ENCODE assay signal across 8 cellular contexts in the genomic region with DNA sequence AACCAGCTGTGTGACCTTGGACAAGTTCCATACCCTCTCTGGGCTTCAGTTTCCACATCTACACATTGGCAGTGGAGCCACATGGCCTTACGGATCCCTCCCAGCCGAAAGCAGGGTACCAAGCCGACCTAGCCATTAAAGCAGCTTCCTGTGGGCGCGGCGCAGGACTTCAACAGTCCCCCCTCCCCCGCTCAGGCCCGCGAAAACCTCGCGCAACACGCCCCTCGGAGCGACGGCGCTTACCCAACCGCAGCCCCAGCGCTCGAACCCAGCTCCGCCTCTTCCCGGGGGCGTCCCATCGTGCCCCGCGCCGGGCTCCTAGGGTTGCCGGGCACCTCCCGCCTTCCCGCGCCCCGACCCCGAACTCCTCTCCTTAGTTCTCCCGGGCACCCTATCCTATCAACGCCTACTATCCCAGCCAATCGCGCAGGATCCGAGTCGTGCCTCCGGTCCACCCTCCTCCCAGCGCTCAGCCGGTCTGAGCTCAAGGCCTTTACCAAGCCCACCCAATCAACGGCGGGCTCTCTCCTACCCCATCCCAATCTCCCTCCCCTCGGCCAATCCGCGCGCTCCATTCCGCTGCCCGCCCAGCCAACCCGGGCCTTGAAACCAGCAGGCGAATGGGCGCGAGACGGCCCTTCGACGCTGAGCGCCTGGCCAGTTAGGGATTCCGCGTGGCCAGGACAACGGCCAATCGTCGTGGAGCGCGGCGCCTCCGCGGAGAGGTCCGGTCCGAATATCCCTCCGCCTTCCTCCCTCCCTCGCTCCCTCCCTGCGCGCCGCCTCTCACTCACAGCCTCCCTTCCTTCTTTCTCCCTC. TPM values are rescaled to one million over a fixed set of nuclear protein-coding genes. Genes with fewer than 3 reads are reported as not detected.
DNase-seq lines count a peak whose midpoint lies in the region; ATAC-seq, FAIRE-seq and TF ChIP-seq lines count a peak whose summit lies in the region.

A gene (plus strand): TSS at position 767 of the 819 bp plus-strand sequence. CDS start 326 bp downstream, outside the sequence.

- H3K36me3 ChIP-seq in HepG2 (replicated peaks in 1 of 2; ENCODE audit: control insufficient read depth in 1 of 2, insufficient read depth in 2 of 2, low read length in 2 of 2), result peaks cover 13 to 21% of the 10 kb centered on the region in 2 experiments

- H3K79me2 ChIP-seq in HepG2 (ENCODE audit: insufficient read depth, low read length), result peaks cover 41% of the 10 kb centered on the region

- peak within 1 kb of the TSS; percentile 82 for H3K9ac ChIP-seq in HepG2 (ENCODE audit: insufficient read depth, low read depth, low read length)

- peak within 1 kb of the TSS; percentile 68 to 94 (median 83) for H3K4me3 ChIP-seq in HepG2 (replicated peaks in 1 of 3; ENCODE audit: insufficient read depth in 1 of 3, low read depth in 2 of 3, low read length in 3 of 3)

- peaks cover 4% of the 10 kb centered on the region; the same call in 1 of the 2 replicates for H4K20me1 ChIP-seq in HepG2 (ENCODE audit: insufficient read depth, low read length)

- H3K27ac ChIP-seq in C4-2B, result peak within 1 kb of the TSS; percentile 93
- peak within 1 kb of the TSS; percentile 77 for H3K27ac ChIP-seq in HepG2 (ENCODE audit: extremely low read length, insufficient read depth, low read length)

- in situ Hi-C loops in HepG2 (cut with HindIII; ENCODE audit: extremely low pct_ligation_motif_present, low pct_unique_long_range_greater_than_20kb), result no loop called here

- TF ChIP-seq RAD21 in HepG2 (CRISPR knock-in tag; IDR thresholded peaks at IDR 0.05), result peak; percentile 41

- CTCF ChIA-PET in HepG2 (lab: Yijun Ruan, JAX; ENCODE audit: low intra/inter-chr PET ratio, low total read pairs), result no interaction called here

- H3K9me3 ChIP-seq in HepG2 (ENCODE audit: low read length), result no peaks in the 10 kb centered on the region

- TF ChIP-seq CTCF in C4-2B (conservative IDR thresholded peaks at IDR 0.05) (no peak), HepG2 (CRISPR knock-in tag; IDR thresholded peaks at IDR 0.05) (peak; percentile 31)

- POLR2A ChIA-PET in HepG2 (lab: Yijun Ruan, JAX), result interaction anchor here (0.5 to 6.7 kb wide), 31 partner anchors 9 to 1207 kb away, joined by 3 to 59 read pairs (median 4); a partner anchor contains a TSS

- peak; percentile 79 for ATAC-seq in GM19397 (IDR thresholded peaks at IDR 0.05; ENCODE audit: unreplicated experiment)
- peak; percentile 82 for ATAC-seq in HG03571 (IDR thresholded peaks at IDR 0.05; ENCODE audit: unreplicated experiment)
- ATAC-seq in HepG2, result peak; percentile 93

- TF ChIP-seq POLR2A in HepG2 (IDR thresholded peaks at IDR 0.05; ENCODE audit: insufficient read depth in 1 of 2, low read depth in 2 of 2, low read length in 2 of 2), result peak; percentile 56 to 77

- TF ChIP-seq EP300 in HepG2 (IDR thresholded peaks at IDR 0.05; ENCODE audit: low read depth in 2 of 2, low read length in 2 of 2) (peak; percentile 45 to 75; a peak in 3 of 4 replicates), HepG2 (CRISPR knock-in tag; IDR thresholded peaks at IDR 0.05; ENCODE audit: borderline replicate concordance) (peak; percentile 63; the same call in 1 of the 2 replicates)

- H3K4me1 ChIP-seq in HepG2 (ENCODE audit: insufficient read depth, low read length), result peaks cover 52% of the 10 kb centered on the region

- DNase-seq in NCI-H82 (lab: John Stamatoyannopoulos, UW) (peak; percentile 100), dermis blood vessel endothelial cell (peak; percentile 100), HepG2 (ENCODE audit: low spot score) (peak; percentile 100)
- peak; percentile 97 to 98 for DNase-seq in activated CD4-positive, alpha-beta T cell treated with anti-CD3 and anti-CD28 coated beads, Interleukin-2, amount 50 U/mL, for 48 hours
- peak; percentile 95 for DNase-seq in stimulated activated CD4-positive, alpha-beta T cell treated with anti-CD3 and anti-CD28 coated beads, Interleukin-4, amount 100 ng/mL, for 1 hour

- H2AFZ ChIP-seq in HepG2 (ENCODE audit: low read length), result no peak within 1 kb of the TSS

- under 1% methylated on average over 63 of the region's 74 CpGs for WGBS in HepG2 (ENCODE audit: low lambda C conversion rate)

- H3K4me2 ChIP-seq in HepG2 (ENCODE audit: low read depth, low read length), result peak within 1 kb of the TSS; percentile 96

- intact Hi-C loops in HepG2 (cut with micrococcal nuclease; ENCODE audit: unreplicated experiment), result no loop called here

- BruUV-seq in HepG2 (replicated peaks; lab: Mats Ljungman, UMichigan), result no TSS peak

- peak; percentile 93 for FAIRE-seq in HepG2 (lab: Jason Lieb, UNC)

- no peaks in the 10 kb centered on the region; a peak in 1 of 5 replicates for H3K27me3 ChIP-seq in HepG2 (ENCODE audit: control insufficient read depth in 1 of 2, insufficient read depth in 2 of 2, low read length in 2 of 2)

TF ChIP-seq in HepG2, 621 proteins besides CTCF, POLR2A, EP300 and RAD21 (continues in another document):
- peak; percentile 44; the same call in 1 of the 2 replicates for TF ChIP-seq ZNF773 (CRISPR knock-in tag; IDR thresholded peaks at IDR 0.05; ENCODE audit: borderline replicate concordance)
- no peak for TF ChIP-seq ZNF282 (IDR thresholded peaks at IDR 0.05; ENCODE audit: partially characterized antibody)
- TF ChIP-seq ZNF598 (CRISPR knock-in tag; IDR thresholded peaks at IDR 0.05; ENCODE audit: borderline replicate concordance), result 0 out of 2 replicates have a peak, but pooled peaks have one; percentile 49
- TF ChIP-seq TBL1XR1 (IDR thresholded peaks at IDR 0.05; ENCODE audit: borderline replicate concordance, low read length, partially characterized antibody), result peak; percentile 79
- TF ChIP-seq, protein P1, sequence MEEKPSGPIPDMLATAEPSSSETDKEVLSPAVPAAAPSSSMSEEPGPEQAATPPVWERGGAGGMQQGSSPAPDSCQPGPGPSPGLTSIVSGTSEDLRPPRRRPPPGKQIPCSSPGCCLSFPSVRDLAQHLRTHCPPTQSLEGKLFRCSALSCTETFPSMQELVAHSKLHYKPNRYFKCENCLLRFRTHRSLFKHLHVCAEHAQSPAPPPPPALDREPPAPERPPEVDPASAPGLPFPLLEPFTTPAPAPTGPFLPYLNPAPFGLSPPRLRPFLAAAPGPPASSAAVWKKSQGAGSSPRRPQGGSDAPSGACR (CRISPR knock-in tag; IDR thresholded peaks at IDR 0.05), result peak; percentile 98
- TF ChIP-seq RBFOX2 (IDR thresholded peaks at IDR 0.05; ENCODE audit: low read depth, low read length), result peak; percentile 93
- TF ChIP-seq FOSL1 (CRISPR knock-in tag; IDR thresholded peaks at IDR 0.05; ENCODE audit: borderline replicate concordance), result peak; percentile 5; the same call in 1 of the 2 replicates
- TF ChIP-seq TMF1 (CRISPR knock-in tag; IDR thresholded peaks at IDR 0.05; ENCODE audit: low read depth), result peak; percentile 61
- peak; percentile 94 for TF ChIP-seq BORCS8-MEF2B (CRISPR knock-in tag; IDR thresholded peaks at IDR 0.05)
- TF ChIP-seq ZNF317 (CRISPR knock-in tag; IDR thresholded peaks at IDR 0.05), result peak; percentile 86
- peak; percentile 27; the same call in 1 of the 2 replicates for TF ChIP-seq ZNF652 (CRISPR knock-in tag; IDR thresholded peaks at IDR 0.05; ENCODE audit: borderline replicate concordance, low read depth)
- TF ChIP-seq YEATS4 (CRISPR knock-in tag; IDR thresholded peaks at IDR 0.05; ENCODE audit: borderline replicate concordance), result peak; percentile 98

RNA-seq across cellular contexts. Expression of the gene that starts here (rescaled TPM):
- total RNA-seq in dermis blood vessel endothelial cell, result 394 and 596 TPM in 2 replicates
- total RNA-seq in HepG2 (2016; rRNA removed; fragmentation: Illumina TruSeq; extraction: Trizol), result 424 and 443 TPM in 2 replicates
- 39.2 and 44.6 TPM in 2 replicates for total RNA-seq in HepG2 (2016; cell fraction: cytosol; rRNA removed; fragmentation: Illumina TruSeq; extraction: Trizol; ENCODE audit: low read depth)
- 408 and 433 TPM in 2 replicates for total RNA-seq in HepG2 (2016; cell fraction: insoluble cytoplasmic fraction; rRNA removed; fragmentation: Illumina TruSeq; extraction: Trizol)
- 113 and 126 TPM in 2 replicates for total RNA-seq in HepG2 (2016; cell fraction: membrane; rRNA removed; fragmentation: Illumina TruSeq; extraction: Trizol)
- total RNA-seq in HepG2 (2016; cell fraction: nucleus; rRNA removed; fragmentation: Illumina TruSeq; extraction: Trizol), result 217 and 252 TPM in 2 replicates
- 164 and 169 TPM in 2 replicates for polyA plus RNA-seq in HepG2 (2011; rRNA removed)
- 81.9 and 93.5 TPM in 2 replicates for polyA plus RNA-seq in HepG2 (2011; cell fraction: cytosol; rRNA removed)
- 158 and 166 TPM in 2 replicates for polyA plus RNA-seq in HepG2 (2011; cell fraction: nucleus; rRNA removed)
- polyA plus RNA-seq in HepG2 (2012), result 249 and 287 TPM in 2 replicates
- 7.4 and 10.3 TPM in 2 replicates for polyA plus RNA-seq in HepG2 (2016; cell fraction: cytosol; fragmentation: Illumina TruSeq; extraction: Trizol; ENCODE audit: low read depth)
- 390 TPM in 2 replicates for polyA plus RNA-seq in HepG2 (2016; cell fraction: insoluble cytoplasmic fraction; fragmentation: Illumina TruSeq; extraction: Trizol; ENCODE audit: low read depth)
- 36.4 and 43.8 TPM in 2 replicates for polyA plus RNA-seq in HepG2 (2016; cell fraction: membrane; fragmentation: Illumina TruSeq; extraction: Trizol; ENCODE audit: low read depth)
- polyA plus RNA-seq in HepG2 (2016; cell fraction: nucleus; fragmentation: Illumina TruSeq; extraction: Trizol; ENCODE audit: insufficient read depth, low read depth), result 416 and 457 TPM in 2 replicates
- 266 and 436 TPM in 2 replicates for polyA minus RNA-seq in HepG2 (2011; rRNA and poly(A)+ RNA removed; ENCODE audit: low replicate concordance)
- 150 and 163 TPM in 2 replicates for polyA minus RNA-seq in HepG2 (2011; cell fraction: cytosol; rRNA and poly(A)+ RNA removed)
- polyA minus RNA-seq in HepG2 (2011; cell fraction: nucleus; rRNA and poly(A)+ RNA removed), result 84.6 and 120 TPM in 2 replicates

Comparison
In these comparisons a context has a peak if more than half of its experiments do, and no peak if none do; other contexts are left out.
1. Peak in every context shown above with its lines: DNase-seq, ATAC-seq, H3K4me3 ChIP-seq and H3K27ac ChIP-seq.